In genomic region chr2:165563468-165564225, GRCh38 we compare ENCODE assay signal across 11 cellular contexts.
A peak's percentile ranks its signal among the peaks of the same experiment; 100 is the strongest.
DNase-seq lines count a peak whose midpoint lies in the region; ATAC-seq, FAIRE-seq and TF ChIP-seq lines count a peak whose summit lies in the region.
"Had no signal": no experiment of that assay in that cellular context is flagged by ENCODE, and none has a peak within 500 bp of the region (broad histone marks: within the 10 kb centered on the region; RNA-seq: fewer than 3 reads in every experiment).

No MANE protein-coding gene starts in this region.

- H3K9ac ChIP-seq in Karpas-422 (ENCODE audit: low read length) (no peak overlapping the region), GM12878 (ENCODE audit: control insufficient read depth, insufficient read depth, low read length) (no peak overlapping the region)

- H2AFZ ChIP-seq in Karpas-422 (ENCODE audit: low read length) (0 out of 2 replicates have a peak overlapping the region, but pooled peaks have one; percentile 30), GM12878 (ENCODE audit: control insufficient read depth, low read depth, low read length) (no peak overlapping the region)

- H3K27me3 ChIP-seq in Karpas-422 (ENCODE audit: low read length): no peaks in the 10 kb centered on the region
- H3K27me3 ChIP-seq in GM12878 (replicated peaks in 1 of 2; ENCODE audit: control insufficient read depth in 2 of 2, insufficient read depth in 2 of 2, low read length in 1 of 2): no peaks in the 10 kb centered on the region
- H3K27me3 ChIP-seq in suprapubic skin: no peaks in the 10 kb centered on the region
- H3K27me3 ChIP-seq in naive thymus-derived CD4-positive, alpha-beta T cell (ENCODE audit: control insufficient read depth in 2 of 2, insufficient read depth in 2 of 2, low read length in 2 of 2): no peaks in the 10 kb centered on the region

- H3K27ac ChIP-seq in Karpas-422 (ENCODE audit: low read length): no peak overlapping the region
- no peak overlapping the region for H3K27ac ChIP-seq in GM12878 (ENCODE audit: control insufficient read depth, insufficient read depth)
- H3K27ac ChIP-seq in suprapubic skin: no peak overlapping the region
- no peak overlapping the region for H3K27ac ChIP-seq in naive thymus-derived CD4-positive, alpha-beta T cell (ENCODE audit: low read depth, low read length)

- no peak for FAIRE-seq in GM12878 (lab: Jason Lieb, UNC)
- FAIRE-seq: GM12892 had no signal

- POLR2A ChIA-PET in activated CD8-positive, alpha-beta T cell treated with anti-CD3 and anti-CD28 coated beads for 36 hours (lab: Charles Lee): no interaction called here
- POLR2A ChIA-PET in activated CD8-positive, alpha-beta T cell treated with anti-CD3 and anti-CD28 coated beads, Interleukin-2, amount 10 ng/mL, durations not matched to agents 7 days and 5 days (lab: Charles Lee): no interaction called here
- POLR2A ChIA-PET in GM12878 (lab: Charles Lee): interaction anchor here (1.4 to 1.5 kb wide), 2 partner anchors 9 to 134 kb away, joined by 3 to 4 read pairs; no protein-coding TSS in a partner anchor
- POLR2A ChIA-PET in naive thymus-derived CD4-positive, alpha-beta T cell (lab: Charles Lee): no interaction called here

- peak overlapping the region; percentile 6 for H3K4me2 ChIP-seq in Karpas-422 (ENCODE audit: low read depth, low read length, poor library complexity, severe bottlenecking)
- no peak overlapping the region for H3K4me2 ChIP-seq in GM12878 (ENCODE audit: control insufficient read depth, insufficient read depth)

- no peak for TF ChIP-seq EP300 in GM12878 (IDR thresholded peaks at IDR 0.05; ENCODE audit: borderline replicate concordance in 1 of 2, control insufficient read depth in 1 of 2, low read depth in 2 of 2, low read length in 2 of 2)
- TF ChIP-seq EP300 in suprapubic skin (IDR thresholded peaks at IDR 0.05): no peak

- DNase-seq in activated CD8-positive, alpha-beta T cell treated with anti-CD3 and anti-CD28 coated beads for 36 hours: peak; percentile 2
- DNase-seq in activated CD8-positive, alpha-beta T cell treated with anti-CD3 and anti-CD28 coated beads, Interleukin-2, amount 10 ng/mL, durations not matched to agents 7 days and 5 days: no peak
- DNase-seq in Karpas-422: peak; percentile 75
- no peak for DNase-seq in GM12878 (ENCODE audit: low read depth, low spot score)
- DNase-seq in sciatic nerve (ENCODE audit: low spot score): no peak
- no peak for DNase-seq in suprapubic skin (ENCODE audit: low spot score in 2 of 2)
- DNase-seq in T-helper 1 cell: no peak
- no peak for DNase-seq in naive thymus-derived CD4-positive, alpha-beta T cell
- DNase-seq: activated T-cell treated with anti-CD3 and anti-CD28 coated beads for 4 hours, NCI-H510A treated with DMSO at 0.1 percent for 48 hours had no signal

- RAD21 ChIA-PET in GM12878 (lab: Charles Lee; ENCODE audit: unreplicated experiment): interaction anchor here (0.5 to 7.2 kb wide), 19 partner anchors 10 to 311 kb away, joined by 3 to 42 read pairs (median 4); no protein-coding TSS in a partner anchor

- TF ChIP-seq POLR2A in GM12878 (IDR thresholded peaks at IDR 0.05; ENCODE audit: low read depth, low read length) (no peak), suprapubic skin (IDR thresholded peaks at IDR 0.05) (no peak)

- no peaks in the 10 kb centered on the region for H3K4me1 Mint-ChIP-seq in activated CD8-positive, alpha-beta T cell treated with anti-CD3 and anti-CD28 coated beads for 36 hours (ENCODE audit: low read depth)
- no peaks in the 10 kb centered on the region for H3K4me1 Mint-ChIP-seq in activated CD8-positive, alpha-beta T cell treated with anti-CD3 and anti-CD28 coated beads, Interleukin-2, amount 10 ng/mL, durations not matched to agents 7 days and 5 days (ENCODE audit: low read depth)
- no peaks in the 10 kb centered on the region for H3K4me1 Mint-ChIP-seq in naive thymus-derived CD4-positive, alpha-beta T cell

- H3K36me3 ChIP-seq in Karpas-422 (ENCODE audit: insufficient read depth, low read length) (no peaks in the 10 kb centered on the region), GM12878 (ENCODE audit: control insufficient read depth in 2 of 2, insufficient read depth in 2 of 2, low read length in 1 of 2) (no peaks in the 10 kb centered on the region), suprapubic skin (no peaks in the 10 kb centered on the region)
- H3K36me3 ChIP-seq in naive thymus-derived CD4-positive, alpha-beta T cell (ENCODE audit: control insufficient read depth in 2 of 3, insufficient read depth in 3 of 3, low read length in 3 of 3): no peaks in the 10 kb centered on the region

- CTCF ChIA-PET in activated CD8-positive, alpha-beta T cell treated with anti-CD3 and anti-CD28 coated beads for 36 hours (lab: Charles Lee): interaction anchor here (0.7 to 1.6 kb wide), 5 partner anchors 11 to 834 kb away, joined by 3 to 8 read pairs (median 3); no protein-coding TSS in a partner anchor
- CTCF ChIA-PET in activated CD8-positive, alpha-beta T cell treated with anti-CD3 and anti-CD28 coated beads, Interleukin-2, amount 10 ng/mL, durations not matched to agents 7 days and 5 days (lab: Charles Lee): interaction anchor here (0.8 to 1.4 kb wide), 2 partner anchors 128 to 147 kb away, joined by 3 to 4 read pairs; no protein-coding TSS in a partner anchor
- CTCF ChIA-PET in GM12878 (lab: Yijun Ruan, JAX): interaction anchor here (0.6 to 9.2 kb wide), 38 partner anchors 8 to 324 kb away, joined by 3 to 105 read pairs (median 4); partner anchors contain the start of gene SCN2A
- CTCF ChIA-PET in naive thymus-derived CD4-positive, alpha-beta T cell (lab: Charles Lee): interaction anchor here (0.6 kb wide), 1 partner anchor 718 kb away, joined by 3 read pairs; no protein-coding TSS in a partner anchor

- SMC1A ChIA-PET in GM12878 (lab: Charles Lee; ENCODE audit: uncharacterized antibody, unreplicated experiment): interaction anchor here (0.8 to 12.4 kb wide), 31 partner anchors 8 to 311 kb away, joined by 3 to 100 read pairs (median 5); no protein-coding TSS in a partner anchor

- no TSS peak for BruUV-seq in GM12878 (replicated peaks; lab: Mats Ljungman, UMichigan)

- H3K79me2 ChIP-seq in Karpas-422 (ENCODE audit: low read length): no peaks in the 10 kb centered on the region
- no peaks in the 10 kb centered on the region for H3K79me2 ChIP-seq in GM12878 (ENCODE audit: control insufficient read depth, insufficient read depth, low read length)

- no peak for TF ChIP-seq CTCF in activated CD8-positive, alpha-beta T cell treated with anti-CD3 and anti-CD28 coated beads for 36 hours (IDR thresholded peaks at IDR 0.05)
- TF ChIP-seq CTCF in GM12878 (IDR thresholded peaks at IDR 0.05 in 2 of 3, conservative IDR thresholded peaks at IDR 0.05 in 1 of 3; ENCODE audit: control insufficient read depth in 2 of 3, extremely low read depth in 1 of 3, insufficient read depth in 1 of 3, low read depth in 3 of 3, low read length in 3 of 3): peak; percentile 11 to 47 (median 43); a peak in 3 of 6 replicates
- TF ChIP-seq CTCF in suprapubic skin (IDR thresholded peaks at IDR 0.05): no peak

- in situ Hi-C loops in GM12878 (cut with MboI): no loop called here

- H3K4me3 Mint-ChIP-seq in activated CD8-positive, alpha-beta T cell treated with anti-CD3 and anti-CD28 coated beads for 36 hours: no peak overlapping the region
- H3K4me3 Mint-ChIP-seq in activated CD8-positive, alpha-beta T cell treated with anti-CD3 and anti-CD28 coated beads, Interleukin-2, amount 10 ng/mL, durations not matched to agents 7 days and 5 days: no peak overlapping the region
- no peak overlapping the region for H3K4me3 Mint-ChIP-seq in naive thymus-derived CD4-positive, alpha-beta T cell

- ATAC-seq in activated CD8-positive, alpha-beta T cell treated with anti-CD3 and anti-CD28 coated beads for 36 hours: no peak
- no peak for ATAC-seq in activated CD8-positive, alpha-beta T cell treated with anti-CD3 and anti-CD28 coated beads, Interleukin-2, amount 10 ng/mL, durations not matched to agents 7 days and 5 days
- ATAC-seq in GM12878: peak; percentile 81
- peak; percentile 41 for ATAC-seq in sciatic nerve
- ATAC-seq in naive thymus-derived CD4-positive, alpha-beta T cell: no peak

- H3K36me3 Mint-ChIP-seq in activated CD8-positive, alpha-beta T cell treated with anti-CD3 and anti-CD28 coated beads for 36 hours (ENCODE audit: low read depth): no peaks in the 10 kb centered on the region
- no peaks in the 10 kb centered on the region for H3K36me3 Mint-ChIP-seq in activated CD8-positive, alpha-beta T cell treated with anti-CD3 and anti-CD28 coated beads, Interleukin-2, amount 10 ng/mL, durations not matched to agents 7 days and 5 days (ENCODE audit: low read depth)
- no peaks in the 10 kb centered on the region for H3K36me3 Mint-ChIP-seq in naive thymus-derived CD4-positive, alpha-beta T cell

- H4K20me1 ChIP-seq in Karpas-422 (ENCODE audit: insufficient read depth, low read depth, low read length) (no peaks in the 10 kb centered on the region), GM12878 (ENCODE audit: control insufficient read depth, insufficient read depth) (no peaks in the 10 kb centered on the region)

- H3K4me3 ChIP-seq in Karpas-422 (ENCODE audit: low read length) (no peak overlapping the region), GM12878 (no peak overlapping the region), suprapubic skin (no peak overlapping the region)
- no peak overlapping the region for H3K4me3 ChIP-seq in naive thymus-derived CD4-positive, alpha-beta T cell (ENCODE audit: low read length)

- H3K4me1 ChIP-seq in Karpas-422 (ENCODE audit: low read length): peaks cover 30% of the 10 kb centered on the region
- H3K4me1 ChIP-seq in GM12878 (ENCODE audit: control insufficient read depth, insufficient read depth, low read length): no peaks in the 10 kb centered on the region
- H3K4me1 ChIP-seq in suprapubic skin: no peaks in the 10 kb centered on the region
- no peaks in the 10 kb centered on the region for H3K4me1 ChIP-seq in naive thymus-derived CD4-positive, alpha-beta T cell (ENCODE audit: control insufficient read depth in 2 of 2, insufficient read depth in 2 of 2, low read length in 2 of 2)

- no peaks in the 10 kb centered on the region for H3K9me3 ChIP-seq in Karpas-422 (ENCODE audit: low read length)
- no peaks in the 10 kb centered on the region for H3K9me3 ChIP-seq in GM12878 (replicated peaks; ENCODE audit: control insufficient read depth, insufficient read depth, low read length)
- no peaks in the 10 kb centered on the region for H3K9me3 ChIP-seq in suprapubic skin
- H3K9me3 ChIP-seq in naive thymus-derived CD4-positive, alpha-beta T cell (ENCODE audit: control insufficient read depth in 2 of 3, low read length in 3 of 3): no peaks in the 10 kb centered on the region

- no peaks in the 10 kb centered on the region for H3K9me3 Mint-ChIP-seq in activated CD8-positive, alpha-beta T cell treated with anti-CD3 and anti-CD28 coated beads for 36 hours
- H3K9me3 Mint-ChIP-seq in activated CD8-positive, alpha-beta T cell treated with anti-CD3 and anti-CD28 coated beads, Interleukin-2, amount 10 ng/mL, durations not matched to agents 7 days and 5 days (ENCODE audit: insufficient read depth): no peaks in the 10 kb centered on the region
- H3K9me3 Mint-ChIP-seq in naive thymus-derived CD4-positive, alpha-beta T cell: no peaks in the 10 kb centered on the region

- no peaks in the 10 kb centered on the region for H3K9me2 ChIP-seq in Karpas-422 (replicated peaks; ENCODE audit: insufficient read depth, low read length)

- peaks cover 8% of the 10 kb centered on the region for H3K27me3 Mint-ChIP-seq in activated CD8-positive, alpha-beta T cell treated with anti-CD3 and anti-CD28 coated beads for 36 hours
- no peaks in the 10 kb centered on the region for H3K27me3 Mint-ChIP-seq in activated CD8-positive, alpha-beta T cell treated with anti-CD3 and anti-CD28 coated beads, Interleukin-2, amount 10 ng/mL, durations not matched to agents 7 days and 5 days (ENCODE audit: low read depth)
- H3K27me3 Mint-ChIP-seq in naive thymus-derived CD4-positive, alpha-beta T cell: peaks cover 4 to 10% (median 10%) of the 10 kb centered on the region in 5 donors

- H3K27ac Mint-ChIP-seq in activated CD8-positive, alpha-beta T cell treated with anti-CD3 and anti-CD28 coated beads for 36 hours: no peak overlapping the region
- H3K27ac Mint-ChIP-seq in activated CD8-positive, alpha-beta T cell treated with anti-CD3 and anti-CD28 coated beads, Interleukin-2, amount 10 ng/mL, durations not matched to agents 7 days and 5 days: no peak overlapping the region
- no peak overlapping the region for H3K27ac Mint-ChIP-seq in naive thymus-derived CD4-positive, alpha-beta T cell

- 33% methylated on average over 6 of the region's 6 CpGs for WGBS in GM12878 (ENCODE audit: insufficient coverage, insufficient replicate concordance, low lambda C conversion rate, missing lambda C conversion rate)
- 87% methylated on average over 6 of the region's 6 CpGs for WGBS in suprapubic skin

- intact Hi-C loops in activated CD8-positive, alpha-beta T cell treated with anti-CD3 and anti-CD28 coated beads for 36 hours (cut with micrococcal nuclease): no loop called here
- intact Hi-C loops in GM12878 (cut with micrococcal nuclease; ENCODE audit: unreplicated experiment): loop anchor here (1.0 to 10.0 kb wide), 3 partner anchors 162 to 311 kb away; no protein-coding TSS in a partner anchor
- intact Hi-C loops in sciatic nerve (cut with DNase I): no loop called here
- intact Hi-C loops in naive thymus-derived CD4-positive, alpha-beta T cell (cut with micrococcal nuclease): loop anchor here in 1 of 2 donors (5.0 kb wide), 1 partner anchor 309 kb away; no protein-coding TSS in a partner anchor

- no peak for TF ChIP-seq RAD21 in GM12878 (IDR thresholded peaks at IDR 0.05; ENCODE audit: insufficient read depth, low read depth, low read length)

Comparison
In these comparisons a context has a peak if more than half of its experiments do, and no peak if none do; other contexts are left out.
1. DNase-seq: peak in activated CD8-positive, alpha-beta T cell treated with anti-CD3 and anti-CD28 coated beads for 36 hours (single experiment) and Karpas-422 (single experiment); none in activated CD8-positive, alpha-beta T cell treated with anti-CD3 and anti-CD28 coated beads, Interleukin-2, amount 10 ng/mL, durations not matched to agents 7 days and 5 days (single experiment), GM12878 (single experiment), sciatic nerve (single experiment), suprapubic skin (0 of 2), T-helper 1 cell (0 of 5) and naive thymus-derived CD4-positive, alpha-beta T cell (0 of 9).
2. ATAC-seq: peak in GM12878 (single experiment) and sciatic nerve (single experiment); none in activated CD8-positive, alpha-beta T cell treated with anti-CD3 and anti-CD28 coated beads for 36 hours (single experiment), activated CD8-positive, alpha-beta T cell treated with anti-CD3 and anti-CD28 coated beads, Interleukin-2, amount 10 ng/mL, durations not matched to agents 7 days and 5 days (single experiment) and naive thymus-derived CD4-positive, alpha-beta T cell (single experiment).
3. CTCF ChIP-seq: peak in GM12878 (3 of 3); none in activated CD8-positive, alpha-beta T cell treated with anti-CD3 and anti-CD28 coated beads for 36 hours (single experiment) and suprapubic skin (0 of 2).